16 cellular contexts compared by ENCODE assay signal in the genomic region with DNA sequence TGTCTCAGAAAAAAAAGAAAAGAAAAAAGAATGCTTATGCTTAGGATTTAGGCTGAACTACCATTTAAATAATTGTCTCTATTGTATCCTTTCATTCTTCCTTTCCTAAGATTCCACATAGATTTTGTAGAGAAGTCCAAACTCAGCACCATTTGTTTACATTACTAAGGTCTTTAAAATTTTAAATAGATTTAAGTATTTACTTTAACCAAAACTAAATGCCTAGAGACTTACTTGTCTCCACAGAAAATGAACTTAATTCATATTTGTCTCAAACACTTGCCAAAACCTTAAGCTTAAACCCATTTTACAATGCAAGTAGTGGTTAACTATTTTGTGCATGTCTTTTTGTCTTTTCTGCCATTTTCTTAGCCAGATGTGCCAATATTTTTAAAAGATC. TPM values are rescaled to one million over a fixed set of nuclear protein-coding genes. Genes with fewer than 3 reads are reported as not detected.
DNase-seq lines count a peak whose midpoint lies in the region; ATAC-seq, FAIRE-seq and TF ChIP-seq lines count a peak whose summit lies in the region.
"Had no signal": no experiment of that assay in that cellular context is flagged by ENCODE, and none has a peak within 500 bp of the region (broad histone marks: within the 10 kb centered on the region; RNA-seq: fewer than 3 reads in every experiment).

No MANE protein-coding gene starts in this region.

- no peak overlapping the region for H3K27ac ChIP-seq in K562 (ENCODE audit: extremely low read depth, low read depth, low read length)
- no peak overlapping the region for H3K27ac ChIP-seq in pancreas
- no peak overlapping the region for H3K27ac ChIP-seq in effector memory CD4-positive, alpha-beta T cell (ENCODE audit: insufficient read depth, low read length, poor library complexity, severe bottlenecking)
- H3K27ac ChIP-seq: BLaER1 treated with 17β-estradiol and CSF1 and Interleukin-3, amounts not matched to agents 10 nM and 100 nM; GM23248 had no signal

- no TSS peak for BruUV-seq in K562 (replicated peaks; lab: Mats Ljungman, UMichigan)

- DNase-seq in EH (ENCODE audit: low read depth) (peak; percentile 60), M059J (ENCODE audit: low read depth) (peak; percentile 27), K562 (ENCODE audit: extremely low read depth in 1 of 4, low spot score in 3 of 4) (no peak), pancreas (no peak), NCI-H1048 (lab: John Stamatoyannopoulos, UW) (no peak), NCI-H69 (lab: John Stamatoyannopoulos, UW) (no peak)
- DNase-seq in effector memory CD4-positive, alpha-beta T cell: no peak
- DNase-seq: CD8-positive, alpha-beta T cell; COR-L47; GDM1; GM23248 had no signal

- no peak overlapping the region for H3K4me2 ChIP-seq in K562 (ENCODE audit: insufficient read depth, low read length)
- H3K4me2 ChIP-seq: BLaER1 treated with 17β-estradiol and CSF1 and Interleukin-3, amounts not matched to agents 10 nM and 100 nM had no signal

- CTCF ChIA-PET in K562 (lab: Yijun Ruan, JAX; ENCODE audit: low intra/inter-chr PET ratio): no interaction called here

- H3K9ac ChIP-seq in K562 (ENCODE audit: insufficient read depth in 1 of 2, low read depth in 2 of 2, low read length in 2 of 2): no peak overlapping the region
- H3K9ac ChIP-seq: BLaER1 treated with 17β-estradiol and CSF1 and Interleukin-3, amounts not matched to agents 10 nM and 100 nM; GM23248 had no signal

- no peak for TF ChIP-seq POLR2A in K562 (conservative IDR thresholded peaks at IDR 0.05)

- H3K9me3 ChIP-seq in K562 (replicated peaks; ENCODE audit: control insufficient read depth, insufficient read depth, low read depth, low read length): no peaks in the 10 kb centered on the region
- no peaks in the 10 kb centered on the region for H3K9me3 ChIP-seq in pancreas
- no peaks in the 10 kb centered on the region for H3K9me3 ChIP-seq in effector memory CD4-positive, alpha-beta T cell (ENCODE audit: control insufficient read depth, low read length)

- H4K20me1 ChIP-seq in K562 (replicated peaks; ENCODE audit: control insufficient read depth, insufficient read depth, low read length): no peaks in the 10 kb centered on the region
- H4K20me1 ChIP-seq: BLaER1 treated with 17β-estradiol and CSF1 and Interleukin-3, amounts not matched to agents 10 nM and 100 nM had no signal

- TF ChIP-seq EP300 in K562 (IDR thresholded peaks at IDR 0.05; ENCODE audit: low read length): no peak

- POLR2A ChIA-PET in K562 (lab: Yijun Ruan, JAX): interaction anchor here (0.6 kb wide), 1 partner anchor 45 kb away, joined by 3 read pairs; no protein-coding TSS in a partner anchor

- intact Hi-C loops in K562 (cut with micrococcal nuclease): no loop called here
- intact Hi-C loops in pancreas (cut with DNase I): no loop called here

- H3K36me3 ChIP-seq in K562 (ENCODE audit: control insufficient read depth, insufficient read depth, low read length) (no peaks in the 10 kb centered on the region), pancreas (no peaks in the 10 kb centered on the region)
- no peaks in the 10 kb centered on the region for H3K36me3 ChIP-seq in effector memory CD4-positive, alpha-beta T cell (ENCODE audit: control insufficient read depth, insufficient read depth, low read length)
- H3K36me3 ChIP-seq: BLaER1 treated with 17β-estradiol and CSF1 and Interleukin-3, amounts not matched to agents 10 nM and 100 nM; HAP-1 had no signal

- H3K4me1 ChIP-seq in K562 (replicated peaks in 1 of 2; ENCODE audit: control insufficient read depth in 2 of 2, insufficient read depth in 2 of 2, low read length in 2 of 2) (no peaks in the 10 kb centered on the region; a peak in 1 of 5 replicates), pancreas (no peaks in the 10 kb centered on the region)
- H3K4me1 ChIP-seq in effector memory CD4-positive, alpha-beta T cell (ENCODE audit: control insufficient read depth, insufficient read depth, low read length, poor library complexity, severe bottlenecking): no peaks in the 10 kb centered on the region

- H3K9me1 ChIP-seq in K562 (ENCODE audit: control insufficient read depth, insufficient read depth, low read length): no peaks in the 10 kb centered on the region

- H3K27me3 ChIP-seq in K562 (ENCODE audit: control insufficient read depth in 2 of 2, insufficient read depth in 2 of 2, low read length in 2 of 2) (no peaks in the 10 kb centered on the region), pancreas (no peaks in the 10 kb centered on the region)
- H3K27me3 ChIP-seq in effector memory CD4-positive, alpha-beta T cell (replicated peaks; ENCODE audit: control insufficient read depth, insufficient read depth, low read length, poor library complexity, severe bottlenecking): no peaks in the 10 kb centered on the region
- H3K27me3 ChIP-seq: BLaER1 treated with 17β-estradiol and CSF1 and Interleukin-3, amounts not matched to agents 10 nM and 100 nM had no signal

- TF ChIP-seq CTCF in K562 (IDR thresholded peaks at IDR 0.05 in 2 of 3, conservative IDR thresholded peaks at IDR 0.05 in 1 of 3; ENCODE audit: insufficient read depth in 2 of 3, low read depth in 1 of 3, low read length in 3 of 3): no peak
- no peak for TF ChIP-seq CTCF in pancreas (IDR thresholded peaks at IDR 0.05)

- H3K4me3 ChIP-seq in K562: no peak overlapping the region
- no peak overlapping the region for H3K4me3 ChIP-seq in pancreas
- no peak overlapping the region for H3K4me3 ChIP-seq in effector memory CD4-positive, alpha-beta T cell (ENCODE audit: insufficient read depth, low read depth, low read length, poor library complexity, severe bottlenecking)
- H3K4me3 ChIP-seq: BLaER1 treated with 17β-estradiol and CSF1 and Interleukin-3, amounts not matched to agents 10 nM and 100 nM; GM12878; GM23248; HAP-1 had no signal

- H2AFZ ChIP-seq in K562 (ENCODE audit: low read depth, low read length): peak overlapping the region; percentile 19; the same call in 1 of the 2 replicates
- H2AFZ ChIP-seq: GM23248 had no signal

- H3K79me2 ChIP-seq in K562 (ENCODE audit: control insufficient read depth, insufficient read depth, low read length): no peaks in the 10 kb centered on the region

- no peak for TF ChIP-seq RAD21 in K562 (CRISPR knock-in tag; conservative IDR thresholded peaks at IDR 0.05 in 1 of 2, IDR thresholded peaks at IDR 0.05 in 1 of 2)

- ATAC-seq in K562 (no peak), pancreas (no peak)
- ATAC-seq: CD8-positive, alpha-beta T cell; GM12878 had no signal

- in situ Hi-C loops in K562 (cut with MboI): no loop called here

- no peak for FAIRE-seq in K562 (lab: Jason Lieb, UNC)
- FAIRE-seq in pancreas (lab: Jason Lieb, UNC): no peak
- FAIRE-seq: A204.1, GM12878, GM19239 had no signal

TF ChIP-seq in K562, 482 proteins besides CTCF, POLR2A, EP300 and RAD21 (continues in another document):
- TF ChIP-seq, protein P1, sequence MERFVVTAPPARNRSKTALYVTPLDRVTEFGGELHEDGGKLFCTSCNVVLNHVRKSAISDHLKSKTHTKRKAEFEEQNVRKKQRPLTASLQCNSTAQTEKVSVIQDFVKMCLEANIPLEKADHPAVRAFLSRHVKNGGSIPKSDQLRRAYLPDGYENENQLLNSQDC (CRISPR knock-in tag; IDR thresholded peaks at IDR 0.05): no peak
- no peak for TF ChIP-seq KDM5B (IDR thresholded peaks at IDR 0.05; ENCODE audit: insufficient replicate concordance, low read depth, low read length)
- TF ChIP-seq, protein P2, sequence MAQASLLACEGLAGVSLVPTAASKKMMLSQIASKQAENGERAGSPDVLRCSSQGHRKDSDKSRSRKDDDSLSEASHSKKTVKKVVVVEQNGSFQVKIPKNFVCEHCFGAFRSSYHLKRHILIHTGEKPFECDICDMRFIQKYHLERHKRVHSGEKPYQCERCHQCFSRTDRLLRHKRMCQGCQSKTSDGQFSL (CRISPR knock-in tag; IDR thresholded peaks at IDR 0.05): no peak
- TF ChIP-seq, protein P2 (tag; IDR thresholded peaks at IDR 0.05): no peak
- TF ChIP-seq, protein P3, sequence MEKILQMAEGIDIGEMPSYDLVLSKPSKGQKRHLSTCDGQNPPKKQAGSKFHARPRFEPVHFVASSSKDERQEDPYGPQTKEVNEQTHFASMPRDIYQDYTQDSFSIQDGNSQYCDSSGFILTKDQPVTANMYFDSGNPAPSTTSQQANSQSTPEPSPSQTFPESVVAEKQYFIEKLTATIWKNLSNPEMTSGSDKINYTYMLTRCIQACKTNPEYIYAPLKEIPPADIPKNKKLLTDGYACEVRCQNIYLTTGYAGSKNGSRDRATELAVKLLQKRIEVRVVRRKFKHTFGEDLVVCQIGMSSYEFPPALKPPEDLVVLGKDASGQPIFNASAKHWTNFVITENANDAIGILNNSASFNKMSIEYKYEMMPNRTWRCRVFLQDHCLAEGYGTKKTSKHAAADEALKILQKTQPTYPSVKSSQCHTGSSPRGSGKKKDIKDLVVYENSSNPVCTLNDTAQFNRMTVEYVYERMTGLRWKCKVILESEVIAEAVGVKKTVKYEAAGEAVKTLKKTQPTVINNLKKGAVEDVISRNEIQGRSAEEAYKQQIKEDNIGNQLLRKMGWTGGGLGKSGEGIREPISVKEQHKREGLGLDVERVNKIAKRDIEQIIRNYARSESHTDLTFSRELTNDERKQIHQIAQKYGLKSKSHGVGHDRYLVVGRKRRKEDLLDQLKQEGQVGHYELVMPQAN (IDR thresholded peaks at IDR 0.05; ENCODE audit: borderline replicate concordance): no peak

RNA-seq across cellular contexts. Expression of a gene that starts 54.1 kb away (rescaled TPM):
- 31.3 and 32.0 TPM in 2 replicates for total RNA-seq in M059J (2014; rRNA removed; shearing (Covaris generic))
- 18.6 and 42.7 TPM in 2 replicates for total RNA-seq in K562 (2011; cell fraction: chromatin; rRNA removed; ENCODE audit: low replicate concordance)
- 9.8 and 10.5 TPM in 2 replicates for total RNA-seq in K562 (2011; cell fraction: nucleolus; rRNA removed)
- total RNA-seq in K562 (2011; cell fraction: nucleoplasm; rRNA removed): 17.5 and 23.7 TPM in 2 replicates
- 26.6 and 28.7 TPM in 2 replicates for total RNA-seq in K562 (2014; rRNA removed)
- total RNA-seq in K562 (2014; rRNA removed; fragmentation: Illumina TruSeq; extraction: Trizol): 39.0 and 46.8 TPM in 2 replicates
- 38.0 and 41.5 TPM in 2 replicates for total RNA-seq in K562 (2015; rRNA removed; fragmentation: Illumina TruSeq; extraction: Trizol)
- 32.4 and 35.0 TPM in 2 replicates for total RNA-seq in K562 (2021)
- polyA plus RNA-seq in K562 (2011; rRNA removed): 37.8 and 47.3 TPM in 2 replicates
- polyA plus RNA-seq in K562 (2011; cell fraction: cytosol; rRNA removed): 25.1 and 32.8 TPM in 2 replicates
- polyA plus RNA-seq in K562 (2011; cell fraction: nucleus; rRNA removed): 20.0 and 28.9 TPM in 2 replicates
- polyA plus RNA-seq in K562 (2012): 33.7 and 35.1 TPM in 2 replicates
- polyA plus RNA-seq in K562 (2014; fragmentation: Illumina TruSeq; extraction: Trizol): 40.6 and 48.2 TPM in 2 replicates
- polyA plus RNA-seq in K562 (2014; fragmentation: Nextera tagmentation; extraction: Ambion mirVana): 10 to 100 TPM; 39.0 to 52.3 TPM
- 22.1 and 23.8 TPM in 2 replicates for polyA plus RNA-seq in K562 (2014; rRNA removed)
- polyA minus RNA-seq in K562 (2011; rRNA and poly(A)+ RNA removed): 42.7 and 51.0 TPM in 2 replicates
- 13.0 and 18.2 TPM in 2 replicates for polyA minus RNA-seq in K562 (2011; cell fraction: cytosol; rRNA and poly(A)+ RNA removed)
- 17.9 and 34.8 TPM in 2 replicates for polyA minus RNA-seq in K562 (2011; cell fraction: nucleus; rRNA and poly(A)+ RNA removed)
- 10 to 100 TPM; 13.0 to 30.0 (median 19.2) TPM for total RNA-seq in pancreas
- 10 to 100 TPM; 13.1 to 18.1 TPM for polyA plus RNA-seq in pancreas

Comparison
In these comparisons a context has a peak if more than half of its experiments do, and no peak if none do; other contexts are left out.
1. DNase-seq: peak in EH (single experiment) and M059J (single experiment); none in K562 (0 of 4), pancreas (0 of 6), NCI-H1048 (single experiment), effector memory CD4-positive, alpha-beta T cell (0 of 3) and NCI-H69 (single experiment).